Comparison of ENCODE assay signal across 16 cellular contexts in the genomic region with DNA sequence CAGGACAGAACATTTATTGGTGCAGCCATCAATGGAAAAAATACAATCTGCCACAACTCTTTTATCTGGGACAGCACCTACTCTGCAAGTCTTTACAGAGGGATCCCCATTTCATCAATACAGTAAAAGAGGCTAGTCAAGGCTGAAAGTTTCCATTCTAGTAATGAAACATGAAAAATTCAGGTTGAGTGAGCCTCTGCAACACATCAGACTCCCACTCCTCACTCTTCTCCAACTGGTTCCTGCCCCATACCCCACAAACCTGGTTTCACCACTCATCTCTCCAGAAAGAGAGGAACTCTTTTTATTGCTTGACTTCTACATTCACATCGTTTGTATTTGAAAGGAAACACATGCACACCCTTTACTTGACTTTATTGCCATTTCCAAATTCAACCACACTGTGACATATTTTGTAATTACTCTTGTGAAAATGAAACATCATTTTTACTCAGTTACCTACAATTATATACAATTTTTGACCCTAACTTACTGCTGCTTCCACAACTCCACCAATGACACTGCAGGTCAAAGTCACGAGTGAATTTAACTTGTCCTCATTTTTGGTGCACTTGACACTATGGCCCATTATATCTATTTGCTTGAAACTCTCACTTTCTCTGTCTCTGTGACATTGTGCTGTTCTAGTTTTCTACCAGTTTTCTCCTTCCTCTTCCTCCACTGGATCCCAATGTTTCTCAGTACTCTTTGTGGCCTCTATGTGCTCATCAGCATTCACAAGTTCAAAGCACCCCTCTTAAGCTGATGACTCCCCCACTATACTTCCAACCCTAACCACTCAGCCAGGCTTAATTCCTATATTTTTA. TPM values are rescaled to one million over a fixed set of nuclear protein-coding genes. Genes with fewer than 3 reads are reported as not detected.
DNase-seq lines count a peak whose midpoint lies in the region; ATAC-seq and TF ChIP-seq lines count a peak whose summit lies in the region.
"Had no signal": no experiment of that assay in that cellular context is flagged by ENCODE, and none has a peak within 500 bp of the region (broad histone marks: within the 10 kb centered on the region; RNA-seq: fewer than 3 reads in every experiment).

No MANE protein-coding gene starts in this region.

- H3K9me3 Mint-ChIP-seq in activated CD4-positive, alpha-beta T cell treated with anti-CD3 and anti-CD28 coated beads for 36 hours (ENCODE audit: low read depth), result no peaks in the 10 kb centered on the region
- H3K9me3 Mint-ChIP-seq in activated CD4-positive, alpha-beta T cell treated with anti-CD3 and anti-CD28 coated beads, Interleukin-2, amount 10 ng/mL, durations not matched to agents 7 days and 5 days, result no peaks in the 10 kb centered on the region
- H3K9me3 Mint-ChIP-seq: nephron, type B pancreatic cell had no signal

- peak overlapping the region; percentile 22 to 88 for H3K27ac ChIP-seq in left lung
- H3K27ac ChIP-seq: A549, sigmoid colon had no signal

- H3K36me3 ChIP-seq in left lung, result no peaks in the 10 kb centered on the region
- H3K36me3 ChIP-seq: sigmoid colon had no signal

- peak; percentile 54 for DNase-seq in activated CD4-positive, alpha-beta T cell treated with anti-CD3 and anti-CD28 coated beads for 36 hours
- DNase-seq in activated CD4-positive, alpha-beta T cell treated with anti-CD3 and anti-CD28 coated beads, Interleukin-2, amount 10 ng/mL, durations not matched to agents 7 days and 5 days, result no peak
- no peak for DNase-seq in left lung
- no peak for DNase-seq in NCI-H524 treated with DMSO at 0.1 percent for 48 hours (lab: John Stamatoyannopoulos, UW)
- DNase-seq in kidney tubule cell (ENCODE audit: low spot score), result no peak
- DNase-seq: effector CD8-positive, alpha-beta T cell; left cardiac atrium; NCI-H2171; sigmoid colon had no signal

- POLR2A ChIA-PET in activated CD4-positive, alpha-beta T cell treated with anti-CD3 and anti-CD28 coated beads for 36 hours (lab: Charles Lee), result interaction anchor here (0.7 kb wide), 1 partner anchor 146 kb away, joined by 4 read pairs; no protein-coding TSS in a partner anchor
- POLR2A ChIA-PET in activated CD4-positive, alpha-beta T cell treated with anti-CD3 and anti-CD28 coated beads, Interleukin-2, amount 10 ng/mL, durations not matched to agents 7 days and 5 days (lab: Charles Lee), result no interaction called here

- intact Hi-C loops in activated CD4-positive, alpha-beta T cell treated with anti-CD3 and anti-CD28 coated beads for 36 hours (cut with DNase I, micrococcal nuclease), result loop anchor here (1.0 to 10.0 kb wide), 7 partner anchors 8 to 510 kb away; a partner anchor contains a TSS
- intact Hi-C loops in left lung (cut with DNase I), result no loop called here

- H3K36me3 Mint-ChIP-seq in activated CD4-positive, alpha-beta T cell treated with anti-CD3 and anti-CD28 coated beads for 36 hours (ENCODE audit: low read depth), result peaks cover 40% of the 10 kb centered on the region
- peaks cover 36% of the 10 kb centered on the region for H3K36me3 Mint-ChIP-seq in activated CD4-positive, alpha-beta T cell treated with anti-CD3 and anti-CD28 coated beads, Interleukin-2, amount 10 ng/mL, durations not matched to agents 7 days and 5 days (ENCODE audit: low read depth)

- no peak for TF ChIP-seq CTCF in left lung (IDR thresholded peaks at IDR 0.05)

- no peaks in the 10 kb centered on the region for H3K27me3 Mint-ChIP-seq in activated CD4-positive, alpha-beta T cell treated with anti-CD3 and anti-CD28 coated beads for 36 hours
- no peaks in the 10 kb centered on the region for H3K27me3 Mint-ChIP-seq in activated CD4-positive, alpha-beta T cell treated with anti-CD3 and anti-CD28 coated beads, Interleukin-2, amount 10 ng/mL, durations not matched to agents 7 days and 5 days
- H3K27me3 Mint-ChIP-seq: brain, type B pancreatic cell had no signal

- CTCF ChIA-PET in activated CD4-positive, alpha-beta T cell treated with anti-CD3 and anti-CD28 coated beads for 36 hours (lab: Charles Lee), result interaction anchor here (0.7 kb wide), 1 partner anchor 381 kb away, joined by 3 read pairs; no protein-coding TSS in a partner anchor
- CTCF ChIA-PET in activated CD4-positive, alpha-beta T cell treated with anti-CD3 and anti-CD28 coated beads, Interleukin-2, amount 10 ng/mL, durations not matched to agents 7 days and 5 days (lab: Charles Lee), result interaction anchor here (0.7 kb wide), 2 partner anchors 26 to 75 kb away, joined by 3 to 7 read pairs; no protein-coding TSS in a partner anchor

- no peak overlapping the region for H3K4me3 ChIP-seq in left lung
- H3K4me3 ChIP-seq: A549, sigmoid colon had no signal

- H3K4me1 ChIP-seq in left lung, result peaks cover 32 to 90% of the 10 kb centered on the region in 2 donors

- H3K4me3 Mint-ChIP-seq in activated CD4-positive, alpha-beta T cell treated with anti-CD3 and anti-CD28 coated beads for 36 hours, result no peak overlapping the region
- H3K4me3 Mint-ChIP-seq in activated CD4-positive, alpha-beta T cell treated with anti-CD3 and anti-CD28 coated beads, Interleukin-2, amount 10 ng/mL, durations not matched to agents 7 days and 5 days, result no peak overlapping the region
- H3K4me3 Mint-ChIP-seq: brain, nephron, type B pancreatic cell had no signal

- peaks cover 46% of the 10 kb centered on the region for H3K4me1 Mint-ChIP-seq in activated CD4-positive, alpha-beta T cell treated with anti-CD3 and anti-CD28 coated beads for 36 hours
- peaks cover 42% of the 10 kb centered on the region for H3K4me1 Mint-ChIP-seq in activated CD4-positive, alpha-beta T cell treated with anti-CD3 and anti-CD28 coated beads, Interleukin-2, amount 10 ng/mL, durations not matched to agents 7 days and 5 days

- H3K27me3 ChIP-seq in left lung, result no peaks in the 10 kb centered on the region
- H3K27me3 ChIP-seq: sigmoid colon had no signal

- H3K9me3 ChIP-seq in left lung, result no peaks in the 10 kb centered on the region
- H3K9me3 ChIP-seq: A549, sigmoid colon had no signal

- no peak overlapping the region for H3K27ac Mint-ChIP-seq in activated CD4-positive, alpha-beta T cell treated with anti-CD3 and anti-CD28 coated beads for 36 hours
- H3K27ac Mint-ChIP-seq in activated CD4-positive, alpha-beta T cell treated with anti-CD3 and anti-CD28 coated beads, Interleukin-2, amount 10 ng/mL, durations not matched to agents 7 days and 5 days, result no peak overlapping the region
- H3K27ac Mint-ChIP-seq: brain, nephron, type B pancreatic cell had no signal

- ATAC-seq in activated CD4-positive, alpha-beta T cell treated with anti-CD3 and anti-CD28 coated beads for 36 hours, result peak; percentile 78
- ATAC-seq in GM18909 (IDR thresholded peaks at IDR 0.05; ENCODE audit: poor library complexity, unreplicated experiment) (peak; percentile 44), HG03066 (IDR thresholded peaks at IDR 0.05; ENCODE audit: low read depth, unreplicated experiment) (peak; percentile 55), left lung (no peak), GM19324 (IDR thresholded peaks at IDR 0.05; ENCODE audit: low FRiP score, unreplicated experiment) (no peak)
- ATAC-seq: A549, left cardiac atrium had no signal

RNA-seq across cellular contexts. Expression of a gene that starts 8.0 kb away (rescaled TPM):
- total RNA-seq in activated CD4-positive, alpha-beta T cell treated with anti-CD3 and anti-CD28 coated beads for 36 hours, result 10 to 100 TPM; 18.1 to 20.4 TPM
- 10 to 100 TPM; 17.9 to 18.4 TPM for total RNA-seq in activated CD4-positive, alpha-beta T cell treated with anti-CD3 and anti-CD28 coated beads, Interleukin-2, amount 10 ng/mL, durations not matched to agents 7 days and 5 days
- total RNA-seq in left lung, result 10 to 100 TPM; 29.5 to 30.9 TPM

RNA-seq across cellular contexts. Expression of a gene that starts 19.1 kb away (rescaled TPM):
- total RNA-seq in activated CD4-positive, alpha-beta T cell treated with anti-CD3 and anti-CD28 coated beads for 36 hours, result 10 to 100 TPM; 21.5 to 25.3 TPM
- total RNA-seq in activated CD4-positive, alpha-beta T cell treated with anti-CD3 and anti-CD28 coated beads, Interleukin-2, amount 10 ng/mL, durations not matched to agents 7 days and 5 days, result 10 to 100 TPM; 37.4 to 38.7 TPM
- 10 to 100 TPM; 36.9 to 45.7 TPM for total RNA-seq in left lung

Comparison
In these comparisons a context has a peak if more than half of its experiments do, and no peak if none do; other contexts are left out.
1. ATAC-seq: peak in activated CD4-positive, alpha-beta T cell treated with anti-CD3 and anti-CD28 coated beads for 36 hours (single experiment), GM18909 (single experiment) and HG03066 (single experiment); none in left lung (single experiment) and GM19324 (single experiment).
2. intact Hi-C loops: an anchor here in activated CD4-positive, alpha-beta T cell treated with anti-CD3 and anti-CD28 coated beads for 36 hours (1.0 to 10.0 kb wide); none called in left lung.